18 cellular contexts compared by ENCODE assay signal in the genomic region with DNA sequence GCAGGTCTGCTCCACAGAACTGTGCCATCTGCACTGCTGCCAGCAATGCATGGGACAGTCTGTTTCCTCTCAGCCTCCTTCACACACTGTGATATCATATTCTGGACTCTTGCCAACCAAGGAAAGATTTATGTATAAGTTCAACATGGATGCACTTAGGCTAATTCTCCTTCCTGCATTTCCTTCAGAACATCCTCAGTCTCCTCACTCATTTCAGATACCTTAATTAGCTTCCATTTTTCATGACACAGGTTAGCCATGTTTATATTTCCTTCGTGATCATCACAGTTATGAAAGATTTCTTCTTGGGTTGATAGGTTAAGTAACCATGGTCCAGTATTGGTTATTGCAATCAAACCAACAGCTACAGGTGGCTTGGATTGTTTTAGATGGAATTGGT. TPM values are rescaled to one million over a fixed set of nuclear protein-coding genes. Genes with fewer than 3 reads are reported as not detected.
DNase-seq lines count a peak whose midpoint lies in the region; ATAC-seq, FAIRE-seq and TF ChIP-seq lines count a peak whose summit lies in the region.
"Had no signal": no experiment of that assay in that cellular context is flagged by ENCODE, and none has a peak within 500 bp of the region (broad histone marks: within the 10 kb centered on the region; RNA-seq: fewer than 3 reads in every experiment).

No MANE protein-coding gene starts in this region.

- H3K9me2 ChIP-seq in DOHH2 (replicated peaks; ENCODE audit: control insufficient read depth, low read length) (no peaks in the 10 kb centered on the region), PC-3 (replicated peaks; ENCODE audit: low read length) (no peaks in the 10 kb centered on the region)

- in situ Hi-C loops in HepG2 (cut with HindIII; ENCODE audit: extremely low pct_ligation_motif_present, low pct_unique_long_range_greater_than_20kb): no loop called here

- DNase-seq in COR-L47 (lab: John Stamatoyannopoulos, UW) (peak; percentile 26), PC-3 (peak; percentile 32), left kidney (ENCODE audit: low read depth, low spot score) (peak; percentile 83), HepG2 (ENCODE audit: low spot score) (no peak), NCI-H226 (no peak)
- no peak for DNase-seq in stimulated activated CD4-positive, alpha-beta T cell treated with anti-CD3 and anti-CD28 coated beads, Interleukin-1b, Interleukin-23, amount 100 ng/mL, for 48 hours
- DNase-seq: activated B cell treated with CpG ODN at 0.5 μM for 24 hours; activated T-cell treated with anti-CD3 and anti-CD28 coated beads, Interleukin-2, amount 50 U/mL, for 48 hours; AML-193; naive thymus-derived CD4-positive, alpha-beta T cell; psoas muscle; stimulated activated CD4-positive, alpha-beta T cell treated with anti-CD3 and anti-CD28 coated beads, Interleukin-4, amount 100 ng/mL, for 24 hours had no signal

- no peaks in the 10 kb centered on the region for H4K20me1 ChIP-seq in DOHH2 (ENCODE audit: control insufficient read depth, insufficient read depth, low read depth, low read length)
- no peaks in the 10 kb centered on the region for H4K20me1 ChIP-seq in PC-3 (ENCODE audit: low read length)
- H4K20me1 ChIP-seq in HepG2 (ENCODE audit: insufficient read depth, low read length): no peaks in the 10 kb centered on the region

- POLR2A ChIA-PET in PC-3 (lab: Charles Lee; ENCODE audit: unreplicated experiment) (no interaction called here), HepG2 (lab: Yijun Ruan, JAX) (interaction anchor here (1.5 kb wide), 1 partner anchor 76 kb away, joined by 4 read pairs; a partner anchor contains a TSS)

- no peaks in the 10 kb centered on the region for H3K36me3 ChIP-seq in DOHH2 (ENCODE audit: control insufficient read depth, low read length)
- no peaks in the 10 kb centered on the region for H3K36me3 ChIP-seq in PC-3 (ENCODE audit: low read depth, low read length)
- no peaks in the 10 kb centered on the region for H3K36me3 ChIP-seq in HepG2 (replicated peaks in 1 of 2; ENCODE audit: control insufficient read depth in 1 of 2, insufficient read depth in 2 of 2, low read length in 2 of 2)
- H3K36me3 ChIP-seq: SJCRH30 had no signal

- H3K27me3 ChIP-seq in DOHH2 (ENCODE audit: control insufficient read depth, low read length) (peaks cover 4% of the 10 kb centered on the region; the same call in 1 of the 2 replicates), PC-3 (ENCODE audit: low read length) (no peaks in the 10 kb centered on the region), HepG2 (ENCODE audit: control insufficient read depth in 1 of 2, insufficient read depth in 2 of 2, low read length in 2 of 2) (peaks cover 0 to 26% of the 10 kb centered on the region in 2 experiments; a peak in 3 of 5 replicates)
- H3K27me3 ChIP-seq: SJCRH30 had no signal

- H3K4me2 ChIP-seq in DOHH2 (ENCODE audit: low read length): peak overlapping the region; percentile 54
- no peak overlapping the region for H3K4me2 ChIP-seq in PC-3 (ENCODE audit: low read length)
- H3K4me2 ChIP-seq in HepG2 (ENCODE audit: low read depth, low read length): no peak overlapping the region

- H3K4me3 ChIP-seq in DOHH2 (ENCODE audit: low read length): 0 out of 2 replicates have a peak overlapping the region, but pooled peaks have one; percentile 14
- no peak overlapping the region for H3K4me3 ChIP-seq in PC-3 (ENCODE audit: low read length)
- H3K4me3 ChIP-seq in HepG2 (replicated peaks in 1 of 3; ENCODE audit: insufficient read depth in 1 of 3, low read depth in 2 of 3, low read length in 3 of 3): no peak overlapping the region
- H3K4me3 ChIP-seq: psoas muscle, SJCRH30, skin epidermis had no signal

- peaks cover 5% of the 10 kb centered on the region; the same call in 1 of the 2 replicates for H3F3A ChIP-seq in DOHH2 (ENCODE audit: control insufficient read depth, insufficient read depth)
- H3F3A ChIP-seq in PC-3 (ENCODE audit: low read length, unreplicated experiment): no peaks in the 10 kb centered on the region

- TF ChIP-seq EP300 in HepG2 (IDR thresholded peaks at IDR 0.05; ENCODE audit: low read depth in 2 of 2, low read length in 2 of 2) (no peak), HepG2 (CRISPR knock-in tag; IDR thresholded peaks at IDR 0.05; ENCODE audit: borderline replicate concordance) (no peak)

- H3K4me1 ChIP-seq in DOHH2 (ENCODE audit: control insufficient read depth, low read length) (peaks cover 20% of the 10 kb centered on the region), PC-3 (ENCODE audit: insufficient read depth, low read length) (no peaks in the 10 kb centered on the region), HepG2 (ENCODE audit: insufficient read depth, low read length) (peaks cover 5% of the 10 kb centered on the region; the same call in 1 of the 2 replicates)

- H3K27ac ChIP-seq in DOHH2 (ENCODE audit: low read depth, low read length) (no peak overlapping the region), PC-3 (ENCODE audit: low read length) (no peak overlapping the region), HepG2 (ENCODE audit: extremely low read length, insufficient read depth, low read length) (no peak overlapping the region)
- H3K27ac ChIP-seq: psoas muscle, SJCRH30, skin epidermis had no signal

- ATAC-seq in PC-3 (no peak), HepG2 (no peak)
- ATAC-seq: activated naive CD4-positive, alpha-beta T cell treated with anti-CD3 and anti-CD28 coated beads, Interleukin-2, amount 50 U/mL, for 72 hours; naive thymus-derived CD4-positive, alpha-beta T cell had no signal

- CTCF ChIA-PET in PC-3 (lab: Charles Lee) (no interaction called here), HepG2 (lab: Yijun Ruan, JAX; ENCODE audit: low intra/inter-chr PET ratio, low total read pairs) (no interaction called here)

- no peak for TF ChIP-seq RAD21 in HepG2 (CRISPR knock-in tag; IDR thresholded peaks at IDR 0.05)

- no peak for TF ChIP-seq POLR2A in HepG2 (IDR thresholded peaks at IDR 0.05; ENCODE audit: insufficient read depth in 1 of 2, low read depth in 2 of 2, low read length in 2 of 2)

- H2AFZ ChIP-seq in PC-3 (ENCODE audit: low read length): no peak overlapping the region
- no peak overlapping the region for H2AFZ ChIP-seq in HepG2 (ENCODE audit: low read length)

- BruUV-seq in PC-3 (replicated peaks; lab: Mats Ljungman, UMichigan): no TSS peak
- BruUV-seq in HepG2 (replicated peaks; lab: Mats Ljungman, UMichigan): no TSS peak

- WGBS in HepG2 (ENCODE audit: low lambda C conversion rate): 20% methylated on average over 1 of the region's 1 CpG

- H3K79me2 ChIP-seq in DOHH2 (ENCODE audit: control insufficient read depth, low read length): no peaks in the 10 kb centered on the region
- H3K79me2 ChIP-seq in PC-3 (ENCODE audit: low read length): no peaks in the 10 kb centered on the region
- H3K79me2 ChIP-seq in HepG2 (ENCODE audit: insufficient read depth, low read length): no peaks in the 10 kb centered on the region

- H3K9ac ChIP-seq in PC-3 (ENCODE audit: low read length) (no peak overlapping the region), HepG2 (ENCODE audit: insufficient read depth, low read depth, low read length) (no peak overlapping the region)

- TF ChIP-seq CTCF in DOHH2 (IDR thresholded peaks at IDR 0.05; ENCODE audit: low read depth, low read length, poor library complexity, severe bottlenecking) (no peak), PC-3 (conservative IDR thresholded peaks at IDR 0.05; ENCODE audit: low read depth, low read length) (no peak), HepG2 (CRISPR knock-in tag; IDR thresholded peaks at IDR 0.05) (no peak)

- intact Hi-C loops in PC-3 (cut with micrococcal nuclease) (no loop called here), HepG2 (cut with micrococcal nuclease; ENCODE audit: unreplicated experiment) (no loop called here)

- FAIRE-seq in HepG2 (lab: Jason Lieb, UNC): no peak
- FAIRE-seq: colon, keratinocyte had no signal

- H3K9me3 ChIP-seq in DOHH2 (ENCODE audit: control insufficient read depth, insufficient read depth, low read length) (no peaks in the 10 kb centered on the region), PC-3 (ENCODE audit: low read length) (no peaks in the 10 kb centered on the region), HepG2 (ENCODE audit: low read length) (no peaks in the 10 kb centered on the region)
- H3K9me3 ChIP-seq: psoas muscle, SJCRH30 had no signal

TF ChIP-seq in HepG2, 621 proteins besides CTCF, POLR2A, EP300 and RAD21:
- no peak for TF ChIP-seq ZNF614 (CRISPR knock-in tag; IDR thresholded peaks at IDR 0.05; ENCODE audit: borderline replicate concordance)
TF ChIP-seq in HepG2: peak in this region for 0.

RNA-seq across cellular contexts. Expression of a gene that starts 46.4 kb away (rescaled TPM):
- 108 and 144 TPM in 2 replicates for total RNA-seq in PC-3 (2014; rRNA removed)
- 7.0 and 16.7 TPM in 2 replicates for total RNA-seq in HepG2 (2016; rRNA removed; fragmentation: Illumina TruSeq; extraction: Trizol)
- 5.8 and 8.2 TPM in 2 replicates for total RNA-seq in HepG2 (2016; cell fraction: cytosol; rRNA removed; fragmentation: Illumina TruSeq; extraction: Trizol; ENCODE audit: low read depth)
- total RNA-seq in HepG2 (2016; cell fraction: insoluble cytoplasmic fraction; rRNA removed; fragmentation: Illumina TruSeq; extraction: Trizol): 6.0 and 18.2 TPM in 2 replicates
- total RNA-seq in HepG2 (2016; cell fraction: membrane; rRNA removed; fragmentation: Illumina TruSeq; extraction: Trizol): 8.1 and 9.1 TPM in 2 replicates
- total RNA-seq in HepG2 (2016; cell fraction: nucleus; rRNA removed; fragmentation: Illumina TruSeq; extraction: Trizol): 18.1 and 22.9 TPM in 2 replicates
- polyA plus RNA-seq in HepG2 (2011; rRNA removed): 20.2 and 25.0 TPM in 2 replicates
- polyA plus RNA-seq in HepG2 (2011; cell fraction: cytosol; rRNA removed): 18.2 and 20.9 TPM in 2 replicates
- polyA plus RNA-seq in HepG2 (2011; cell fraction: nucleus; rRNA removed): 49.4 and 65.3 TPM in 2 replicates
- polyA plus RNA-seq in HepG2 (2012): 21.2 TPM in 2 replicates
- 1.3 and 1.5 TPM in 2 replicates for polyA plus RNA-seq in HepG2 (2016; cell fraction: cytosol; fragmentation: Illumina TruSeq; extraction: Trizol; ENCODE audit: low read depth)
- polyA plus RNA-seq in HepG2 (2016; cell fraction: insoluble cytoplasmic fraction; fragmentation: Illumina TruSeq; extraction: Trizol; ENCODE audit: low read depth): 6.6 and 7.2 TPM in 2 replicates
- 3.5 and 3.7 TPM in 2 replicates for polyA plus RNA-seq in HepG2 (2016; cell fraction: membrane; fragmentation: Illumina TruSeq; extraction: Trizol; ENCODE audit: low read depth)
- 37.9 and 40.3 TPM in 2 replicates for polyA plus RNA-seq in HepG2 (2016; cell fraction: nucleus; fragmentation: Illumina TruSeq; extraction: Trizol; ENCODE audit: insufficient read depth, low read depth)
- 53.5 and 64.7 TPM in 2 replicates for polyA minus RNA-seq in HepG2 (2011; rRNA and poly(A)+ RNA removed; ENCODE audit: low replicate concordance)
- 28.8 and 29.1 TPM in 2 replicates for polyA minus RNA-seq in HepG2 (2011; cell fraction: cytosol; rRNA and poly(A)+ RNA removed)
- 25.2 and 31.7 TPM in 2 replicates for polyA minus RNA-seq in HepG2 (2011; cell fraction: nucleus; rRNA and poly(A)+ RNA removed)

Comparison
In these comparisons a context has a peak if more than half of its experiments do, and no peak if none do; other contexts are left out.
1. DNase-seq: peak in COR-L47 (single experiment), PC-3 (single experiment) and left kidney (single experiment); none in stimulated activated CD4-positive, alpha-beta T cell treated with anti-CD3 and anti-CD28 coated beads, Interleukin-1b, Interleukin-23, amount 100 ng/mL, for 48 hours (single experiment), HepG2 (single experiment) and NCI-H226 (single experiment).